1 cellular context compared by ENCODE assay signal in the genomic region with DNA sequence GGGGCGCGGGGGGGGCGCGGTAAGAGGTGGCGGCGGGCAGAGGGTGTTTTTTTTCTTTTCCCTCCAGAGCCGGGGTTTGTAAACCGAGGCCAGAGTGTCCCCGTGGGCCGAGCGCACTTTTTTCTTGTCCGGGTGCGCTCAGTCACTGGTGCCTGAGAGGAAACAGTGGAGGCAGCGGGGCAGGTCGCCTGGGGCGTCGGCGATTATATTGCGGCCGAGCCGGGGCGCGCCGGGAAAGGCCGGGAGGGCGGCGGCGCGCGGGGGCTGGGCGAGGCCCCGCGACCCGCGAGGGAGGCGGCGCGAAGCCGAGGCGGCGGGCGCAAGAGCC.
TF ChIP-seq lines count a peak whose summit lies in the region.

No MANE protein-coding gene starts in this region.

TF ChIP-seq in K562, 482 proteins besides CTCF, POLR2A, EP300 and RAD21:
- no peak for TF ChIP-seq SETDB1 (IDR thresholded peaks at IDR 0.05; ENCODE audit: low read length)
- TF ChIP-seq SRSF7 (optimal IDR thresholded peaks at IDR 0.05; ENCODE audit: low read depth, low read length) = no peak
- no peak for TF ChIP-seq ZNF239 (CRISPR knock-in tag; IDR thresholded peaks at IDR 0.05)
- no peak for TF ChIP-seq MTA1 (IDR thresholded peaks at IDR 0.05; ENCODE audit: borderline replicate concordance)
- no peak for TF ChIP-seq ETV1 (tag; conservative IDR thresholded peaks at IDR 0.05; ENCODE audit: low read depth)
- TF ChIP-seq ZNF408 (CRISPR knock-in tag; IDR thresholded peaks at IDR 0.05; ENCODE audit: low read depth) = no peak
TF ChIP-seq in K562: peak in this region for 0.
